ENCODE assay signal across 18 cellular contexts in the genomic region with DNA sequence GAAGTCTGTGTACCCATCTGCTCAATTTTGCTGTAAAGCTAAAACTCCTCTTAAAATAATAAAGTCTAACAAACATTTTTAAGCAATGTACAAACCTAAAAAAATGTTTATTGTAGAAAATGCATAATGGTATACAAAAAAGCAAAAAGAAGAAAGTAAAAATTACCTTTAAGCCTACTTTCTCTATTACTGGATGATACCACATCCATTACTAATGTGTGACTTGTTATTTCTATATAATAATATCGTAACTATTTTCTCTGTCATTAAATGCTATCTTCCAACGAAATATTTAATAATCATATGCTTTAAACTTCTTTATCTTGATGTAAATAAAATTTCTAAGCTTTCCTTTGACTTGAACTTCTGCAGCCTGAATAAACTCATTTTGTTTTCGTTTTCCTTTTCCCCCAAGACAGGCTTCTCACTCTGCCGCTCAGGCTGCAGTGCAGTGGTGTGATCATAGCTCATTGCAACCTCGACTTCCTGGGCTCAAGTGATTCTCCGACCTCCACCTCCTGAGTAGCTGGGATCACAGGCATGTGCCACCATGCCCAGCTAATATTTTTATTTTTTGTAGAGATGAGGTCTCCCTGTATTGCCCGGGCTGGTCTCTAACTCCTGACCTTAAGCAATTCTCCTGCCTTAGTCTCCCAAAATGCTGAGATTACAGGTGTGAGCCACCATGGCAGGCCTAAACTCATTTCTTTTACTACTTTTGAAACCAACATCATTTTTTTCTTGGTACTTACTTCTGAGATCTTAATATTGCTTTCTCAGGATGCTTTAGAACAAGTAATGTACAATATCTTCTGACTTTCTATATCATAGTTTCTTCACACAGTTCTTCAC. TPM values are rescaled to one million over a fixed set of nuclear protein-coding genes. Genes with fewer than 3 reads are reported as not detected.
DNase-seq lines count a peak whose midpoint lies in the region; ATAC-seq and TF ChIP-seq lines count a peak whose summit lies in the region.
"Had no signal": no experiment of that assay in that cellular context is flagged by ENCODE, and none has a peak within 500 bp of the region (broad histone marks: within the 10 kb centered on the region; RNA-seq: fewer than 3 reads in every experiment).

No MANE protein-coding gene starts in this region.

- TF ChIP-seq CTCF in OCI-LY7 (conservative IDR thresholded peaks at IDR 0.05; ENCODE audit: low read length): no peak

- no peak overlapping the region for H3K4me3 ChIP-seq in OCI-LY7 (ENCODE audit: low read depth, low read length, poor library complexity, severe bottlenecking)
- H3K4me3 ChIP-seq: tibial artery had no signal

- no peaks in the 10 kb centered on the region for H3K9me3 ChIP-seq in OCI-LY7 (ENCODE audit: low read length)
- H3K9me3 ChIP-seq: tibial artery had no signal

- no peak overlapping the region for H3K4me2 ChIP-seq in OCI-LY7 (ENCODE audit: low read length)
- H3K4me2 ChIP-seq: SK-N-SH had no signal

- POLR2A ChIA-PET in OCI-LY7 (lab: Charles Lee): interaction anchor here (0.6 to 1.2 kb wide), 3 partner anchors 14 to 301 kb away, joined by 3 to 5 read pairs (median 5); no protein-coding TSS in a partner anchor

- no peak overlapping the region for H3K27ac ChIP-seq in OCI-LY7 (ENCODE audit: low read depth, low read length, poor library complexity, severe bottlenecking)
- H3K27ac ChIP-seq: C4-2B, tibial artery, WERI-Rb-1 had no signal

- no TSS peak for BruUV-seq in OCI-LY7 (replicated peaks; lab: Mats Ljungman, UMichigan)

- no peaks in the 10 kb centered on the region for H3K36me3 ChIP-seq in OCI-LY7 (ENCODE audit: insufficient read depth, low read length)
- H3K36me3 ChIP-seq: tibial artery, WERI-Rb-1 had no signal

- CTCF ChIA-PET in OCI-LY7 (lab: Charles Lee; ENCODE audit: unreplicated experiment): no interaction called here

- H4K20me1 ChIP-seq in OCI-LY7 (ENCODE audit: insufficient read depth, low read length): no peaks in the 10 kb centered on the region

- no peaks in the 10 kb centered on the region for H3K79me2 ChIP-seq in OCI-LY7 (ENCODE audit: insufficient read depth, low read depth, low read length)

- ATAC-seq in GM18498 (IDR thresholded peaks at IDR 0.05; ENCODE audit: unreplicated experiment) (peak; percentile 86), GM18867 (IDR thresholded peaks at IDR 0.05; ENCODE audit: unreplicated experiment) (peak; percentile 87), HG02759 (IDR thresholded peaks at IDR 0.05; ENCODE audit: unreplicated experiment) (peak; percentile 50), HG02870 (IDR thresholded peaks at IDR 0.05; ENCODE audit: unreplicated experiment) (no peak)

- peak overlapping the region; percentile 48; the same call in 1 of the 2 replicates for H2AFZ ChIP-seq in OCI-LY7 (ENCODE audit: low read length)

- DNase-seq in OCI-LY7 (ENCODE audit: low spot score) (no peak), dermis blood vessel endothelial cell (no peak), NCI-H187 (lab: John Stamatoyannopoulos, UW) (no peak), NCI-H2227 (lab: John Stamatoyannopoulos, UW; ENCODE audit: unreplicated experiment) (no peak)
- DNase-seq: activated naive CD4-positive, alpha-beta T cell; activated T-cell treated with anti-CD3 and anti-CD28 coated beads for 4 hours; naive B cell; NCI-H1417 treated with DMSO at 0.1 percent for 48 hours; NCI-H524 treated with DMSO at 0.1 percent for 48 hours; SK-N-SH; stimulated activated CD4-positive, alpha-beta T cell treated with anti-CD3 and anti-CD28 coated beads, Interleukin-4, amount 100 ng/mL, for 1 hour; tibial artery; WERI-Rb-1 had no signal

- H3K9me2 ChIP-seq in OCI-LY7 (ENCODE audit: insufficient read depth, low read length): no peaks in the 10 kb centered on the region
- H3K9me2 ChIP-seq: SK-N-SH had no signal

- intact Hi-C loops in OCI-LY7 (cut with micrococcal nuclease; ENCODE audit: unreplicated experiment): no loop called here

- no peaks in the 10 kb centered on the region for H3K4me1 ChIP-seq in OCI-LY7 (ENCODE audit: insufficient read depth, low read length, poor library complexity, severe bottlenecking)
- H3K4me1 ChIP-seq: tibial artery had no signal

RNA-seq across cellular contexts. Expression of a gene that starts 18.1 kb away (rescaled TPM):
- not detected in 2 replicates for total RNA-seq in OCI-LY7 (2014; rRNA removed; shearing (Covaris generic))
- total RNA-seq in OCI-LY7 (2022) (not detected in 2 replicates), dermis blood vessel endothelial cell (0.09 and 0.17 TPM in 2 replicates)
